Comparison of ENCODE assay signal across 11 cellular contexts in the genomic region with DNA sequence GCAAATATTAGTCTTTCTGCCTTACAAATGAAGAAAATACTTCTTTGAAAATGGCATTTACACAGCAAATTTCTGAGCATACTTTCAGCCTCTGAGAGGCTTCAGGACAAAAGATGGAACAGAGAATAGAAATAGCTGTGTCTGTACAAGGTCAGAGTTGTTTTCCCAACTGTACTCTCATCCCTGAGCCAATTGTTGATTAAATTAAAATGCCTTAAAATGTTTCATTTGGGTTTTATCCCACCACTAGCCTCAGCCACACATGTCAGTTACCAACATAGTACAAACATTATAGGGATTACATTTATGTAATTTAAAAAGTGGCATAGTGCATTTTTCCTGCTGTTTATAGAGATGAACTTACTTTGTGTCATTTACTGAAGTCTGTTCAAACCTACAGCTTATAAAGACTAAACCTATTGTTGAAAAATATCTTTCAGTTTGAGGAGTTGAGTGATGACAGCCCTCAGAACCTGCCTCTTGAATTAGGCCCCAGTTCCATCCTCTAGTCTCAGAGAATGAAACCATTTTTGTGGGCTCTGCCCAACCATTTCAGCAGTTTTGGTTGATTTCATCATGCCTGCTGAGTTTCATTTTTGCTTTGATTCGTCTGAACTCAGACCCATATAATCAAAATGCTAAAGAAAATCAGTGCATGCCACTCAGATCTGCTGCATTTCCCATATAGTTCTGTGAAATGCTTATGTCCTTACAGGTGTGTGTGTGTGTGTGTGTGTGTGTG.
DNase-seq lines count a peak whose midpoint lies in the region; ATAC-seq lines count a peak whose summit lies in the region.
"Had no signal": no experiment of that assay in that cellular context is flagged by ENCODE, and none has a peak within 500 bp of the region (broad histone marks: within the 10 kb centered on the region; RNA-seq: fewer than 3 reads in every experiment).

No MANE protein-coding gene starts in this region.

- peak; percentile 97 for ATAC-seq in GM18868 (IDR thresholded peaks at IDR 0.05; ENCODE audit: unreplicated experiment)
- ATAC-seq in GM21619 (IDR thresholded peaks at IDR 0.05; ENCODE audit: unreplicated experiment): peak; percentile 90
- ATAC-seq in HG03175 (IDR thresholded peaks at IDR 0.05; ENCODE audit: unreplicated experiment): peak; percentile 70
- no peak for ATAC-seq in GM21825 (IDR thresholded peaks at IDR 0.05; ENCODE audit: unreplicated experiment)

- DNase-seq in dedifferentiated amniotic fluid mesenchymal stem cell (ENCODE audit: extremely low spot score): peak; percentile 77
- no peak for DNase-seq in NCI-H345 (lab: John Stamatoyannopoulos, UW)
- no peak for DNase-seq in activated effector memory CD4-positive, alpha-beta T cell treated with anti-CD3 and anti-CD28 coated beads, Interleukin-2, amount 50 U/mL, for 16 hours
- DNase-seq: anterior cingulate cortex; effector memory CD4-positive, alpha-beta T cell; NCI-H1436; tibial artery had no signal
